ENCODE assay signal across 12 cellular contexts in the genomic region with DNA sequence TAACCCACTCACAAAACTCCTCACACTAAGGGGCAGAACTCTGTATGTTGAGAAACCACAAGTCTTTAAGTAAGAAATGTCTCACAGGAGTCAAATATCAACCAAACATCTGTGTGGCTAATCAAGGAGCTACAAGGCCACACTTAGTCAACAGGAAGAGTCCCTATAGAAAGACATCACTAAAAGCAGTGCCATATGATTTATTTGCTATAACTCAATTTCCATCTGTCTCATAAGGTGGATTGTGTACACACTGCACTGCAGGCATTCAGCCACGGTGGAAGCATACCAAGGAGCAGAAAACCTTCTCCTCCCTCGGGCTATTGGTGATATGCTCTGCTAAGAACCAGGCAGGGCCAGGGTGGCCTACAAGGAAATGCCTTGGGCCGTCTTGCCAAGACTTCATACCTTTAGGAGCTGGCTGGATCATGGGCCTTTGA.
A peak's percentile ranks its signal among the peaks of the same experiment; 100 is the strongest.
DNase-seq lines count a peak whose midpoint lies in the region; ATAC-seq and TF ChIP-seq lines count a peak whose summit lies in the region.
"Had no signal": no experiment of that assay in that cellular context is flagged by ENCODE, and none has a peak within 500 bp of the region (broad histone marks: within the 10 kb centered on the region; RNA-seq: fewer than 3 reads in every experiment).

No MANE protein-coding gene starts in this region.

- DNase-seq in GM12864 (ENCODE audit: low read depth), result peak; percentile 15
- DNase-seq in GM20000 (ENCODE audit: low spot score), result peak; percentile 32
- DNase-seq in germinal center (ENCODE audit: low spot score), result peak; percentile 18
- no peak for DNase-seq in DMS153 (lab: John Stamatoyannopoulos, UW)
- no peak for DNase-seq in SIG-M5 treated with dmso at 0.1 percent for 504 hours (lab: John Stamatoyannopoulos, UW; ENCODE audit: unreplicated experiment)
- DNase-seq in NCI-H2081 (lab: John Stamatoyannopoulos, UW), result no peak
- DNase-seq in vagina (ENCODE audit: extremely low spot score in 2 of 2), result no peak
- DNase-seq: CD8-positive, alpha-beta T cell; NCI-H524 treated with DMSO at 0.1 percent for 48 hours; T1000 had no signal

- no peaks in the 10 kb centered on the region for H3K36me3 ChIP-seq in vagina

- H3K27ac ChIP-seq in vagina, result no peak overlapping the region
- H3K27ac ChIP-seq: coronary artery had no signal

- TF ChIP-seq POLR2A in vagina (IDR thresholded peaks at IDR 0.05), result no peak

- H3K4me1 ChIP-seq in vagina, result no peaks in the 10 kb centered on the region

- H3K9me3 ChIP-seq in vagina, result no peaks in the 10 kb centered on the region

- TF ChIP-seq CTCF in GM12864 (IDR thresholded peaks at IDR 0.05; ENCODE audit: low read depth, low read length, missing control alignments) (no peak), GM20000 (IDR thresholded peaks at IDR 0.05; ENCODE audit: extremely low read depth, missing control alignments) (no peak), vagina (IDR thresholded peaks at IDR 0.05) (no peak)

- peak; percentile 50 for ATAC-seq in HG03520 (IDR thresholded peaks at IDR 0.05; ENCODE audit: unreplicated experiment)
- ATAC-seq: CD8-positive, alpha-beta T cell had no signal

- H3K4me3 ChIP-seq in GM12864 (ENCODE audit: low read depth, low read length) (no peak overlapping the region), vagina (no peak overlapping the region)
- H3K4me3 ChIP-seq: coronary artery had no signal

- intact Hi-C loops in vagina (cut with DNase I), result no loop called here

- H3K27me3 ChIP-seq in vagina, result no peaks in the 10 kb centered on the region

Comparison
In these comparisons a context has a peak if more than half of its experiments do, and no peak if none do; other contexts are left out.
1. DNase-seq: peak in GM12864 (single experiment), GM20000 (single experiment) and germinal center (single experiment); none in DMS153 (single experiment), SIG-M5 treated with dmso at 0.1 percent for 504 hours (single experiment), NCI-H2081 (0 of 2) and vagina (0 of 2).